In the genomic region with DNA sequence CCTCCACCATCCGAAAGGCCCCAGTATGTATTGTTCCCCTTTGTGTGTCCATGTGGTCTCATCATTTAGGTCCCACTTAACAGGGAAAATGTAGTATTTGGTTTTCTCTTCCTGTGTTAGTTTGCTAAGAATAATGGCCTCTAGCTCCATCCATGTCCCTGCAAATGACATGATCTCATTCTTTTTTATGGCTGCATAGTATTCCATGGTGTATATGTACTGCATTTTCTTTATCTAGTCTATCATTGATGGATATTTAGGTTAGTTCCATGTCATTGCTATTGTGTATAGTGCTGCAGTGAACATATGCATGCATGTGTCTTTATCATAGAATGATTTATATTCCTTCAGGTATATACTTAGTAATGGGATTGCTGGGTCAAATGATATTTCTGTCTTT, we compare ENCODE assay signal across 14 cellular contexts. TPM values are rescaled to one million over a fixed set of nuclear protein-coding genes. Genes with fewer than 3 reads are reported as not detected.
"Had no signal": no experiment of that assay in that cellular context is flagged by ENCODE, and none has a peak within 500 bp of the region (broad histone marks: within the 10 kb centered on the region; RNA-seq: fewer than 3 reads in every experiment).

No MANE protein-coding gene starts in this region.

RNA-seq across cellular contexts. Expression of a gene that starts 57.2 kb away (rescaled TPM):
- total RNA-seq: subcutaneous adipose tissue, suprapubic skin, temporal lobe, thoracic aorta, thyroid gland, tibial nerve, transverse colon, upper lobe of left lung, upper lobe of right lung, ureter, urinary bladder, uterus, vagina had no signal
- polyA plus RNA-seq: stomach had no signal
